Comparison of ENCODE assay signal across 8 cellular contexts in the genomic region with DNA sequence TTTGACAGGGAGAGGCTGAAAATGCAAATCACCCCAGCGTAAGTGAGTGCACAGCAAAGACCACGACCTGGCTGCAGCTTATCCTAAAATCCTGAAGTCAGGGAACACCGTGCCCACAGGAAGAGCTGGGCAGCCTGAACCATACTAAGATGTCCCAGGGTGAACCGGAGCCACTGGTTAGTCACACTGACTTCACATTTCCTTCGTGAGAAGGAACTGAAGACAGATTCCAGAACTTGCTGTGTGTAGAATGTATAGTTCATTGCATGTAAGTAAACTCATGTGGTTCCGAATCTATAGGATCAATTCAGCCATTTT.
DNase-seq lines count a peak whose midpoint lies in the region; ATAC-seq, FAIRE-seq and TF ChIP-seq lines count a peak whose summit lies in the region.

No MANE protein-coding gene starts in this region.

- H3K4me1 ChIP-seq in skeletal muscle satellite cell (ENCODE audit: control insufficient read depth, insufficient read depth, low read length): peaks cover 34% of the 10 kb centered on the region

- ATAC-seq in GM19324 (IDR thresholded peaks at IDR 0.05; ENCODE audit: low FRiP score, unreplicated experiment) (peak; percentile 4), HG03039 (IDR thresholded peaks at IDR 0.05; ENCODE audit: unreplicated experiment) (no peak)

- no peaks in the 10 kb centered on the region for H3K36me3 ChIP-seq in skeletal muscle satellite cell (ENCODE audit: insufficient read depth, low read length)

- TF ChIP-seq CTCF in epithelial cell of esophagus (IDR thresholded peaks at IDR 0.05; ENCODE audit: insufficient read depth, low read depth, low read length, missing control alignments): no peak
- TF ChIP-seq CTCF in GM10266 (IDR thresholded peaks at IDR 0.05; ENCODE audit: control insufficient read depth, insufficient read depth, low read depth, missing control alignments): no peak

- no peaks in the 10 kb centered on the region for H3K9me3 ChIP-seq in skeletal muscle satellite cell (replicated peaks; ENCODE audit: low read length)

- no peak overlapping the region for H3K4me3 ChIP-seq in epithelial cell of esophagus (ENCODE audit: low read length)
- H3K4me3 ChIP-seq in skeletal muscle satellite cell (ENCODE audit: low read length): peak overlapping the region; percentile 59

- DNase-seq in RCC 7860 (ENCODE audit: low spot score) (peak; percentile 77), epithelial cell of esophagus (ENCODE audit: low read depth) (peak; percentile 81), NCI-H187 (lab: John Stamatoyannopoulos, UW) (no peak), GM10266 (ENCODE audit: extremely low spot score) (no peak), mucosa of gallbladder (ENCODE audit: low spot score) (no peak)

- H3K9ac ChIP-seq in skeletal muscle satellite cell (ENCODE audit: low read depth, low read length): peak overlapping the region; percentile 75

- H3K27me3 ChIP-seq in skeletal muscle satellite cell (ENCODE audit: control insufficient read depth, insufficient read depth, low read length): no peaks in the 10 kb centered on the region

- H3K4me2 ChIP-seq in skeletal muscle satellite cell (ENCODE audit: low read length): peak overlapping the region; percentile 84

- peak; percentile 45 for FAIRE-seq in RCC 7860 (lab: Jason Lieb, UNC)

Comparison
In these comparisons a context has a peak if more than half of its experiments do, and no peak if none do; other contexts are left out.
1. DNase-seq: peak in RCC 7860 (single experiment) and epithelial cell of esophagus (single experiment); none in NCI-H187 (0 of 2), GM10266 (single experiment) and mucosa of gallbladder (single experiment).